8 cellular contexts compared by ENCODE assay signal in genomic region chr14:39113685-39114072, GRCh38. TPM values are rescaled to one million over a fixed set of nuclear protein-coding genes. Genes with fewer than 3 reads are reported as not detected.
DNase-seq lines count a peak whose midpoint lies in the region; ATAC-seq and TF ChIP-seq lines count a peak whose summit lies in the region.

No MANE protein-coding gene starts in this region.

- H3K27me3 Mint-ChIP-seq in activated T-helper 17 cell treated with anti-CD3 and anti-CD28 coated beads, Interleukin-2, amount 50 U/mL, for 72 hours, result no peaks in the 10 kb centered on the region

- H3K4me1 Mint-ChIP-seq in activated T-helper 17 cell treated with anti-CD3 and anti-CD28 coated beads, Interleukin-2, amount 50 U/mL, for 72 hours, result peaks cover 7% of the 10 kb centered on the region

- H3F3A ChIP-seq in SK-N-SH (replicated peaks; ENCODE audit: insufficient read depth), result no peaks in the 10 kb centered on the region

- no peak for TF ChIP-seq RAD21 in SK-N-SH (IDR thresholded peaks at IDR 0.05; ENCODE audit: low read length)

- no peaks in the 10 kb centered on the region for H4K20me1 ChIP-seq in SK-N-SH (ENCODE audit: insufficient read depth)

- H3K9ac ChIP-seq in SK-N-SH, result peak overlapping the region; percentile 65; the same call in 1 of the 2 replicates
- peak overlapping the region; percentile 63 for H3K9ac ChIP-seq in iPS-18a (ENCODE audit: low read length)
- peak overlapping the region; percentile 92 to 95 for H3K9ac ChIP-seq in stomach smooth muscle (ENCODE audit: low read length in 2 of 2)

- H3K4me3 ChIP-seq in SK-N-SH (ENCODE audit: low read depth in 2 of 2, low read length in 1 of 2), result peak overlapping the region; percentile 69 to 73
- peak overlapping the region; percentile 96 for H3K4me3 ChIP-seq in iPS-18a (ENCODE audit: low read length)
- H3K4me3 ChIP-seq in stomach smooth muscle (ENCODE audit: low read length in 2 of 2), result peak overlapping the region; percentile 96 to 99

- peak overlapping the region; percentile 97 for H3K27ac Mint-ChIP-seq in activated T-helper 17 cell treated with anti-CD3 and anti-CD28 coated beads, Interleukin-2, amount 50 U/mL, for 72 hours

- peak overlapping the region; percentile 40 to 73; a peak in 3 of 4 replicates for H3K27ac ChIP-seq in SK-N-SH (ENCODE audit: low read depth in 2 of 2, low read length in 1 of 2)
- peak overlapping the region; percentile 53 for H3K27ac ChIP-seq in iPS-18a (ENCODE audit: low read length)
- peak overlapping the region; percentile 73 for H3K27ac ChIP-seq in stomach smooth muscle (ENCODE audit: low read length)

- H3K4me1 ChIP-seq in SK-N-SH (ENCODE audit: control insufficient read depth in 1 of 2, insufficient read depth in 2 of 2, low read depth in 1 of 2, low read length in 1 of 2), result no peaks in the 10 kb centered on the region; a peak in 2 of 4 replicates
- H3K4me1 ChIP-seq in iPS-18a (ENCODE audit: control insufficient read depth, low read depth, low read length), result peaks cover 11% of the 10 kb centered on the region
- peaks cover 6% of the 10 kb centered on the region for H3K4me1 ChIP-seq in stomach smooth muscle (ENCODE audit: control insufficient read depth, insufficient read depth, low read length)

- TF ChIP-seq EP300 in SK-N-SH (IDR thresholded peaks at IDR 0.05; ENCODE audit: borderline replicate concordance in 1 of 2, low read depth in 1 of 2, low read length in 1 of 2), result no peak

- H3K9me3 Mint-ChIP-seq in activated T-helper 17 cell treated with anti-CD3 and anti-CD28 coated beads, Interleukin-2, amount 50 U/mL, for 72 hours, result no peaks in the 10 kb centered on the region

- H3K36me3 ChIP-seq in SK-N-SH (replicated peaks in 1 of 2; ENCODE audit: control insufficient read depth in 1 of 2, insufficient read depth in 2 of 2, low read length in 1 of 2) (no peaks in the 10 kb centered on the region), iPS-18a (ENCODE audit: control insufficient read depth, low read depth, low read length) (peaks cover 7% of the 10 kb centered on the region), stomach smooth muscle (ENCODE audit: control insufficient read depth in 2 of 2, insufficient read depth in 2 of 2, low read length in 2 of 2) (no peaks in the 10 kb centered on the region)

- H3K9me3 ChIP-seq in SK-N-SH (no peaks in the 10 kb centered on the region), iPS-18a (ENCODE audit: control insufficient read depth, low read depth, low read length) (no peaks in the 10 kb centered on the region), stomach smooth muscle (ENCODE audit: control insufficient read depth in 2 of 2, low read length in 2 of 2) (no peaks in the 10 kb centered on the region)

- H3K36me3 Mint-ChIP-seq in activated T-helper 17 cell treated with anti-CD3 and anti-CD28 coated beads, Interleukin-2, amount 50 U/mL, for 72 hours (ENCODE audit: low read depth), result peaks cover 29% of the 10 kb centered on the region

- peak overlapping the region; percentile 66 for H3K4me2 ChIP-seq in SK-N-SH

- DNase-seq in SK-N-SH, result no peak
- DNase-seq in left lobe of liver (ENCODE audit: low spot score), result no peak

- peak overlapping the region; percentile 96 for H2AFZ ChIP-seq in SK-N-SH (ENCODE audit: low read depth)

- H3K27me3 ChIP-seq in SK-N-SH (ENCODE audit: insufficient read depth) (no peaks in the 10 kb centered on the region), iPS-18a (ENCODE audit: control insufficient read depth, insufficient read depth, low read length) (no peaks in the 10 kb centered on the region), stomach smooth muscle (ENCODE audit: control insufficient read depth in 1 of 2, insufficient read depth in 2 of 2, low read length in 2 of 2) (no peaks in the 10 kb centered on the region)

- TF ChIP-seq CTCF in SK-N-SH (IDR thresholded peaks at IDR 0.05), result no peak

- ATAC-seq in SK-N-SH treated with all-trans-retinoic acid at 6 μM for 48 hours, result no peak; the same call in 2 of the 3 replicates
- ATAC-seq in activated T-helper 17 cell treated with anti-CD3 and anti-CD28 coated beads, Interleukin-2, amount 50 U/mL, for 72 hours (replicated peaks), result no peak
- no peak for ATAC-seq in left lobe of liver
- no peak for ATAC-seq in HG03565 (IDR thresholded peaks at IDR 0.05; ENCODE audit: unreplicated experiment)
- no peak for ATAC-seq in GM18858 (IDR thresholded peaks at IDR 0.05; ENCODE audit: unreplicated experiment)

- 74% methylated on average over 3 of the region's 3 CpGs for WGBS in SK-N-SH (ENCODE audit: low lambda C conversion rate)

- H3K4me3 Mint-ChIP-seq in activated T-helper 17 cell treated with anti-CD3 and anti-CD28 coated beads, Interleukin-2, amount 50 U/mL, for 72 hours, result peak overlapping the region; percentile 100

- H3K79me2 ChIP-seq in SK-N-SH (ENCODE audit: insufficient read depth), result peaks cover 11% of the 10 kb centered on the region; the same call in 1 of the 2 replicates

- POLR2A ChIA-PET in SK-N-SH (lab: Yijun Ruan, JAX), result interaction anchor here (0.9 to 1.3 kb wide), 3 partner anchors 11 to 62 kb away, joined by 3 to 13 read pairs (median 7); partner anchors contain the start of genes PNN, SEC23A and TRAPPC6B

- CTCF ChIA-PET in SK-N-SH (lab: Yijun Ruan, JAX), result no interaction called here

- no peaks in the 10 kb centered on the region for H3K9me2 ChIP-seq in SK-N-SH

TF ChIP-seq in SK-N-SH, 30 proteins besides CTCF, POLR2A, EP300 and RAD21:
- TF ChIP-seq MXI1 (IDR thresholded peaks at IDR 0.05; ENCODE audit: low read depth, low read length) (no peak), RCOR1 (IDR thresholded peaks at IDR 0.05; ENCODE audit: low read length) (no peak)

TF ChIP-seq in SK-N-SH treated with all-trans-retinoic acid at 6 μM for 48 hours, 23 proteins besides CTCF, POLR2A, EP300 and RAD21:
- TF ChIP-seq PPARA (CRISPR knock-in tag; IDR thresholded peaks at IDR 0.05; ENCODE audit: borderline replicate concordance), result no peak
- no peak for TF ChIP-seq RARB (CRISPR knock-in tag; IDR thresholded peaks at IDR 0.05)
- no peak for TF ChIP-seq SNAI2 (CRISPR knock-in tag; IDR thresholded peaks at IDR 0.05)
- no peak for TF ChIP-seq ZNF8 (CRISPR knock-in tag; IDR thresholded peaks at IDR 0.05)
- TF ChIP-seq TOX (CRISPR knock-in tag; IDR thresholded peaks at IDR 0.05; ENCODE audit: borderline replicate concordance), result no peak
- no peak for TF ChIP-seq ARNTL (CRISPR knock-in tag; IDR thresholded peaks at IDR 0.05; ENCODE audit: borderline replicate concordance, low read depth)
- no peak for TF ChIP-seq ZFP3 (CRISPR knock-in tag; IDR thresholded peaks at IDR 0.05)
- TF ChIP-seq ZC3H10 (CRISPR knock-in tag; IDR thresholded peaks at IDR 0.05), result no peak
- no peak for TF ChIP-seq ISL1 (CRISPR knock-in tag; IDR thresholded peaks at IDR 0.05)
- no peak for TF ChIP-seq GLIS3 (CRISPR knock-in tag; IDR thresholded peaks at IDR 0.05)
- TF ChIP-seq ZNF565 (CRISPR knock-in tag; conservative IDR thresholded peaks at IDR 0.05; ENCODE audit: low read depth), result no peak
- no peak for TF ChIP-seq CSRNP3 (CRISPR knock-in tag; IDR thresholded peaks at IDR 0.05)
- TF ChIP-seq PATZ1 (CRISPR knock-in tag; IDR thresholded peaks at IDR 0.05; ENCODE audit: borderline replicate concordance), result no peak
- TF ChIP-seq BACH2 (CRISPR knock-in tag; IDR thresholded peaks at IDR 0.05; ENCODE audit: borderline replicate concordance), result no peak
- TF ChIP-seq OSR1 (CRISPR knock-in tag; IDR thresholded peaks at IDR 0.05), result no peak
- TF ChIP-seq ZNF70 (CRISPR knock-in tag; IDR thresholded peaks at IDR 0.05), result no peak

RNA-seq across cellular contexts. Expression of gene GEMIN2, which starts 0.4 kb away (rescaled TPM):
- 8.4 and 13.2 TPM in 2 replicates for polyA plus RNA-seq in SK-N-SH (2012; rRNA removed)
- 9.7 and 16.0 TPM in 2 replicates for polyA plus RNA-seq in SK-N-SH (2012; cell fraction: cytosol; rRNA removed)
- 11.1 and 14.7 TPM in 2 replicates for polyA plus RNA-seq in SK-N-SH (2012; cell fraction: nucleus; rRNA removed)
- total RNA-seq in activated T-helper 17 cell treated with anti-CD3 and anti-CD28 coated beads, Interleukin-2, amount 50 U/mL, for 72 hours, result 10 to 100 TPM; 20.8 to 22.3 TPM
- total RNA-seq in left lobe of liver, result 3.6 TPM

RNA-seq across cellular contexts. Expression of gene SEC23A, which starts 10.6 kb away (rescaled TPM):
- polyA plus RNA-seq in SK-N-SH (2012; rRNA removed), result 30.0 and 39.4 TPM in 2 replicates
- polyA plus RNA-seq in SK-N-SH (2012; cell fraction: cytosol; rRNA removed), result 23.8 and 36.5 TPM in 2 replicates
- polyA plus RNA-seq in SK-N-SH (2012; cell fraction: nucleus; rRNA removed), result 11.5 and 22.5 TPM in 2 replicates
- 10 to 100 TPM; 48.3 to 50.9 TPM for total RNA-seq in activated T-helper 17 cell treated with anti-CD3 and anti-CD28 coated beads, Interleukin-2, amount 50 U/mL, for 72 hours
- 67.7 TPM for total RNA-seq in left lobe of liver

RNA-seq across cellular contexts. Expression of gene TRAPPC6B, which starts 56.5 kb away (rescaled TPM):
- polyA plus RNA-seq in SK-N-SH (2012; rRNA removed), result 4.8 and 7.9 TPM in 2 replicates
- 7.0 and 7.3 TPM in 2 replicates for polyA plus RNA-seq in SK-N-SH (2012; cell fraction: cytosol; rRNA removed)
- polyA plus RNA-seq in SK-N-SH (2012; cell fraction: nucleus; rRNA removed), result 7.5 and 8.8 TPM in 2 replicates
- total RNA-seq in activated T-helper 17 cell treated with anti-CD3 and anti-CD28 coated beads, Interleukin-2, amount 50 U/mL, for 72 hours, result 10 to 100 TPM; 18.7 to 21.5 TPM
- total RNA-seq in left lobe of liver, result 14.4 TPM
